Comparison of ENCODE assay signal across 1 cellular context in the genomic region with DNA sequence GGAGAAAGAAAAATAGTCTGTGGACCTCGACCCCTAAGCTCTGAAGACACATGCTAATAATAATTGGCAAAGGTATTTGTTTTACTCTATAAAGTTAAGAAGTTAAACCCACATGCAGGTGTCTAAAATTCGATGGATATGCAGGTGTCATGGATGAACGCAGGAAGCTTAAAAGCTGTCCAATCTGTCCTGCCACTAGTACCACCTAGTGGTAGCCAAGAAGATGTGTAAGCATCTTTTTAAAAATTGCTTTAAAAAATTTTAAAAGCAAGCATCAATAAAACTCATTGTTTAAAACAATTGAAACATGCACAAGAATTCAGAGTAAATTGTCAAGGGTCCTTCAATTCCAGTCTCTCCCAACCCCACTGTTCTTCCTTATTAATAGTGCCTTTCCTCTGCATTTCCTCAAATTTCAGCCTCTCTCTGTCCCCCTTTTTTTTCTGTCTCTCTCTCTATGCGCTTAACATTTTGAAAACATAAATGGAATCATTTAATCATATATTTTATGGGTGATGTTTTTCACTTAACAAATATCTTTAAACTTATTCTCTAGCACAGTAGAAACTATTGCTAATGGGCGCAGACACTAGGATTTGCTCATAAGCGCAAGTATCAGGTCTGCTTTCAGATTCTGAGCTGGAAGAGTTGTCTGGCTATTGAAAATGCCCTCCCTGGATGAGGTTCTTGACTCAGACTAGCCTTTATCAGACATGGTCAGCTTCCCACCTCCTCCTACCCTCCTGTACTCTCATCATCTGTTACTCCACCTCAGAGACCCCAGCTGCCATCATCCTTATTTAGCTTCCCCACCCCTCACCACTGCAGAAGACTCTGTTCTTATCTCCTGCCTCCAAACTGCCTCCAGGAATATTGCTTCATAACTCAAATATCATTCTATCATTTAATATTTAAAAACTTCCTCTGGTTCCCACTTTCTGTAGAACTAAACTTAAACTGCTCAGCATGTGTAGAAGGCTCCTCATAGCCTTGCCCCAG.
TF ChIP-seq lines count a peak whose summit lies in the region.

No MANE protein-coding gene starts in this region.

TF ChIP-seq in HepG2, 621 proteins besides CTCF, POLR2A, EP300 and RAD21:
- TF ChIP-seq SMC3 (IDR thresholded peaks at IDR 0.05; ENCODE audit: low read length) = peak; percentile 81
- TF ChIP-seq MAFK (conservative IDR thresholded peaks at IDR 0.05 in 1 of 2, IDR thresholded peaks at IDR 0.05 in 1 of 2; ENCODE audit: low read length in 2 of 2) = peak; percentile 2 to 33; a peak in 2 of 4 replicates
- TF ChIP-seq ZNF335 (CRISPR knock-in tag; IDR thresholded peaks at IDR 0.05) = 0 out of 2 replicates have a peak, but pooled peaks have one; percentile 32
- no peak for TF ChIP-seq ZFX (CRISPR knock-in tag; IDR thresholded peaks at IDR 0.05; ENCODE audit: low read depth)
- TF ChIP-seq STAG1 (CRISPR knock-in tag; IDR thresholded peaks at IDR 0.05) = peak; percentile 76
- TF ChIP-seq, protein P1, sequence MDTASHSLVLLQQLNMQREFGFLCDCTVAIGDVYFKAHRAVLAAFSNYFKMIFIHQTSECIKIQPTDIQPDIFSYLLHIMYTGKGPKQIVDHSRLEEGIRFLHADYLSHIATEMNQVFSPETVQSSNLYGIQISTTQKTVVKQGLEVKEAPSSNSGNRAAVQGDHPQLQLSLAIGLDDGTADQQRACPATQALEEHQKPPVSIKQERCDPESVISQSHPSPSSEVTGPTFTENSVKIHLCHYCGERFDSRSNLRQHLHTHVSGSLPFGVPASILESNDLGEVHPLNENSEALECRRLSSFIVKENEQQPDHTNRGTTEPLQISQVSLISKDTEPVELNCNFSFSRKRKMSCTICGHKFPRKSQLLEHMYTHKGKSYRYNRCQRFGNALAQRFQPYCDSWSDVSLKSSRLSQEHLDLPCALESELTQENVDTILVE (CRISPR knock-in tag; IDR thresholded peaks at IDR 0.05) = 0 out of 2 replicates have a peak, but pooled peaks have one; percentile 29
